In genomic region chr14:97299661-97300060, GRCh38 we compare ENCODE assay signal across 11 cellular contexts.
DNase-seq lines count a peak whose midpoint lies in the region; ATAC-seq and TF ChIP-seq lines count a peak whose summit lies in the region.
"Had no signal": no experiment of that assay in that cellular context is flagged by ENCODE, and none has a peak within 500 bp of the region (broad histone marks: within the 10 kb centered on the region; RNA-seq: fewer than 3 reads in every experiment).

No MANE protein-coding gene starts in this region.

- H3K4me3 ChIP-seq in CD8-positive, alpha-beta memory T cell (ENCODE audit: low read length): no peak overlapping the region
- H3K4me3 ChIP-seq in HCT116 (replicated peaks in 1 of 2; ENCODE audit: low read depth in 1 of 2, low read length in 2 of 2) (no peak overlapping the region), liver (ENCODE audit: low read depth in 1 of 3, low read length in 3 of 3) (no peak overlapping the region), neuronal stem cell (ENCODE audit: low read length in 2 of 2) (no peak overlapping the region)

- H4K20me1 ChIP-seq in HCT116 (ENCODE audit: insufficient read depth): no peaks in the 10 kb centered on the region

- no peak overlapping the region for H4K8ac ChIP-seq in neuronal stem cell (ENCODE audit: low read depth, low read length)

- 58% methylated on average over 3 of the region's 3 CpGs for WGBS in liver
- WGBS in neuronal stem cell (ENCODE audit: extremely low coverage in 2 of 2, insufficient read length in 2 of 2, insufficient replicate concordance in 1 of 2), 2 donors: no CpG with 5 or more reads among the region's 3 CpGs

- H3K36me3 Mint-ChIP-seq in CD8-positive, alpha-beta memory T cell: no peaks in the 10 kb centered on the region
- no peaks in the 10 kb centered on the region for H3K36me3 Mint-ChIP-seq in activated CD4-positive, alpha-beta memory T cell treated with anti-CD3 and anti-CD28 coated beads for 36 hours
- H3K36me3 Mint-ChIP-seq: brain had no signal

- BruUV-seq in HCT116 (replicated peaks; lab: Mats Ljungman, UMichigan): no TSS peak

- ATAC-seq in HCT116 (0 out of 2 replicates have a peak, but pooled peaks have one; percentile 34), GM18873 (IDR thresholded peaks at IDR 0.05; ENCODE audit: low FRiP score, unreplicated experiment) (no peak)

- H2BK12ac ChIP-seq in neuronal stem cell (ENCODE audit: low read length): no peak overlapping the region

- POLR2A ChIA-PET in CD8-positive, alpha-beta memory T cell (lab: Charles Lee): no interaction called here
- POLR2A ChIA-PET in HCT116 (lab: Charles Lee): no interaction called here
- POLR2A ChIA-PET in activated CD4-positive, alpha-beta memory T cell treated with anti-CD3 and anti-CD28 coated beads for 36 hours (lab: Charles Lee): no interaction called here

- H3K4me1 Mint-ChIP-seq in CD8-positive, alpha-beta memory T cell: peaks cover 15 to 36% (median 18%) of the 10 kb centered on the region in 3 donors
- peaks cover 6% of the 10 kb centered on the region for H3K4me1 Mint-ChIP-seq in activated CD4-positive, alpha-beta memory T cell treated with anti-CD3 and anti-CD28 coated beads for 36 hours (ENCODE audit: low read depth)

- TF ChIP-seq RAD21 in HCT116 (IDR thresholded peaks at IDR 0.05; ENCODE audit: low read depth) (peak; percentile 47), liver (IDR thresholded peaks at IDR 0.05) (peak; percentile 30 to 52)

- no peak overlapping the region for H3K18ac ChIP-seq in neuronal stem cell (ENCODE audit: low read length)

- no peaks in the 10 kb centered on the region for H3K9me3 Mint-ChIP-seq in CD8-positive, alpha-beta memory T cell
- no peaks in the 10 kb centered on the region for H3K9me3 Mint-ChIP-seq in activated CD4-positive, alpha-beta memory T cell treated with anti-CD3 and anti-CD28 coated beads for 36 hours
- H3K9me3 Mint-ChIP-seq: brain had no signal

- no peaks in the 10 kb centered on the region for H3K79me2 ChIP-seq in HCT116 (ENCODE audit: insufficient read depth, low read length)

- no peak overlapping the region for H2AK5ac ChIP-seq in neuronal stem cell (ENCODE audit: low read depth, low read length)

- no peak overlapping the region for H3K14ac ChIP-seq in neuronal stem cell (ENCODE audit: low read length)

- H3K36me3 ChIP-seq in CD8-positive, alpha-beta memory T cell (ENCODE audit: insufficient read depth, low read length): no peaks in the 10 kb centered on the region
- H3K36me3 ChIP-seq in HCT116 (ENCODE audit: control insufficient read depth in 1 of 2, insufficient read depth in 2 of 2, low read length in 2 of 2): no peaks in the 10 kb centered on the region
- no peaks in the 10 kb centered on the region for H3K36me3 ChIP-seq in liver (ENCODE audit: control insufficient read depth in 4 of 4, insufficient read depth in 3 of 4, low read depth in 1 of 4, low read length in 3 of 4)
- no peaks in the 10 kb centered on the region for H3K36me3 ChIP-seq in neuronal stem cell (replicated peaks in 1 of 2; ENCODE audit: control insufficient read depth in 2 of 2, insufficient read depth in 2 of 2, low read length in 2 of 2)

- TF ChIP-seq CTCF in HCT116 (IDR thresholded peaks at IDR 0.05 in 2 of 3, conservative IDR thresholded peaks at IDR 0.05 in 1 of 3; ENCODE audit: borderline replicate concordance in 1 of 3, insufficient read depth in 1 of 3, low read depth in 2 of 3, low read length in 2 of 3): peak; percentile 21 to 43 (median 34); a peak in 5 of 6 replicates
- no peak for TF ChIP-seq CTCF in liver (IDR thresholded peaks at IDR 0.05; ENCODE audit: low read depth, low read length, missing input control)

- no peak overlapping the region for H2BK120ac ChIP-seq in neuronal stem cell (ENCODE audit: low read depth, low read length)

- H3K4me3 Mint-ChIP-seq in CD8-positive, alpha-beta memory T cell: no peak overlapping the region
- H3K4me3 Mint-ChIP-seq in activated CD4-positive, alpha-beta memory T cell treated with anti-CD3 and anti-CD28 coated beads for 36 hours: no peak overlapping the region
- H3K4me3 Mint-ChIP-seq: brain had no signal

- no peak for TF ChIP-seq POLR2A in HCT116 (IDR thresholded peaks at IDR 0.05; ENCODE audit: borderline replicate concordance, extremely low read depth, insufficient read depth, insufficient read length)

- CTCF ChIA-PET in CD8-positive, alpha-beta memory T cell (lab: Charles Lee): interaction anchor here (1.9 kb wide), 1 partner anchor 128 kb away, joined by 5 read pairs; no protein-coding TSS in a partner anchor
- CTCF ChIA-PET in HCT116 (lab: Charles Lee): interaction anchor here (0.8 to 1.2 kb wide), 2 partner anchors 11 to 115 kb away, joined by 3 read pairs; no protein-coding TSS in a partner anchor
- CTCF ChIA-PET in activated CD4-positive, alpha-beta memory T cell treated with anti-CD3 and anti-CD28 coated beads for 36 hours (lab: Charles Lee): interaction anchor here (0.6 to 1.5 kb wide), 7 partner anchors 13 to 1973 kb away, joined by 3 to 6 read pairs (median 4); no protein-coding TSS in a partner anchor

- H3K9ac ChIP-seq in HCT116 (ENCODE audit: low read length): no peak overlapping the region
- H3K9ac ChIP-seq in liver (ENCODE audit: low read depth in 1 of 2, low read length in 2 of 2): no peak overlapping the region
- H3K9ac ChIP-seq in neuronal stem cell (ENCODE audit: low read depth, low read length, poor library complexity): no peak overlapping the region

- intact Hi-C loops in HCT116 (cut with micrococcal nuclease): loop anchor here (10.0 kb wide), 1 partner anchor 285 kb away; no protein-coding TSS in a partner anchor
- intact Hi-C loops in activated CD4-positive, alpha-beta memory T cell treated with anti-CD3 and anti-CD28 coated beads for 36 hours (cut with micrococcal nuclease): loop anchor here (10.0 kb wide), 1 partner anchor 125 kb away; no protein-coding TSS in a partner anchor

- H2AFZ ChIP-seq in HCT116 (ENCODE audit: low read depth, low read length, poor library complexity, severe bottlenecking) (no peak overlapping the region), neuronal stem cell (ENCODE audit: low read length) (no peak overlapping the region)

- RAD21 ChIA-PET in HCT116 (lab: Charles Lee; ENCODE audit: low non-redundant PET in 1 of 2, low total read pairs in 2 of 2, uncharacterized antibody in 2 of 2, unreplicated experiment in 2 of 2): no interaction called here

- H2BK5ac ChIP-seq in neuronal stem cell (ENCODE audit: low read length): no peak overlapping the region

- no peak overlapping the region for H3K27ac ChIP-seq in CD8-positive, alpha-beta memory T cell (ENCODE audit: low read depth, low read length)
- H3K27ac ChIP-seq in HCT116 (ENCODE audit: low read depth, low read length) (no peak overlapping the region), liver (ENCODE audit: low read depth in 1 of 2, low read length in 2 of 2) (no peak overlapping the region), neuronal stem cell (replicated peaks; ENCODE audit: low read length) (no peak overlapping the region)

- no peaks in the 10 kb centered on the region for H3K9me3 ChIP-seq in CD8-positive, alpha-beta memory T cell (ENCODE audit: low read length)
- no peaks in the 10 kb centered on the region for H3K9me3 ChIP-seq in HCT116 (ENCODE audit: control insufficient read depth in 1 of 2, insufficient read depth in 1 of 2, low read depth in 1 of 2, low read length in 2 of 2)
- H3K9me3 ChIP-seq in liver (ENCODE audit: control insufficient read depth in 4 of 4, low read length in 3 of 4): no peaks in the 10 kb centered on the region
- H3K9me3 ChIP-seq in neuronal stem cell (replicated peaks in 1 of 2; ENCODE audit: control insufficient read depth in 2 of 2, insufficient read depth in 1 of 2, low read depth in 1 of 2, low read length in 2 of 2): no peaks in the 10 kb centered on the region

- H2BK15ac ChIP-seq in neuronal stem cell (ENCODE audit: low read length): no peak overlapping the region

- no peak overlapping the region for H3K23ac ChIP-seq in neuronal stem cell (ENCODE audit: low read depth, low read length, poor library complexity)

- no peaks in the 10 kb centered on the region for H3K4me1 ChIP-seq in CD8-positive, alpha-beta memory T cell (ENCODE audit: insufficient read depth, low read length)
- H3K4me1 ChIP-seq in HCT116 (ENCODE audit: control insufficient read depth in 1 of 2, insufficient read depth in 2 of 2, low read length in 2 of 2): no peaks in the 10 kb centered on the region
- H3K4me1 ChIP-seq in liver (ENCODE audit: control insufficient read depth in 4 of 4, insufficient read depth in 4 of 4, low read length in 3 of 4): no peaks in the 10 kb centered on the region
- H3K4me1 ChIP-seq in neuronal stem cell (ENCODE audit: control insufficient read depth in 2 of 2, insufficient read depth in 1 of 2, low read depth in 1 of 2, low read length in 2 of 2): no peaks in the 10 kb centered on the region

- H3K4me2 ChIP-seq in HCT116 (ENCODE audit: low read length): no peak overlapping the region
- no peak overlapping the region for H3K4me2 ChIP-seq in neuronal stem cell (ENCODE audit: insufficient read depth, low read length, poor library complexity, severe bottlenecking)

- H3K4ac ChIP-seq in neuronal stem cell (ENCODE audit: low read length): no peak overlapping the region

- no peaks in the 10 kb centered on the region for H3K79me1 ChIP-seq in neuronal stem cell (ENCODE audit: low read depth, low read length)

- no peak overlapping the region for H3K27ac Mint-ChIP-seq in CD8-positive, alpha-beta memory T cell
- H3K27ac Mint-ChIP-seq in activated CD4-positive, alpha-beta memory T cell treated with anti-CD3 and anti-CD28 coated beads for 36 hours: no peak overlapping the region

- H3K27me3 ChIP-seq in CD8-positive, alpha-beta memory T cell (ENCODE audit: insufficient read depth, low read length, poor library complexity, severe bottlenecking): no peaks in the 10 kb centered on the region
- H3K27me3 ChIP-seq in HCT116 (ENCODE audit: insufficient read depth, low read length) (no peaks in the 10 kb centered on the region), liver (ENCODE audit: control insufficient read depth in 4 of 4, insufficient read depth in 4 of 4, low read length in 3 of 4) (peaks cover 0 to 7% (median 5%) of the 10 kb centered on the region in 4 donors), neuronal stem cell (ENCODE audit: control insufficient read depth in 3 of 3, insufficient read depth in 3 of 3, low read depth in 1 of 3, low read length in 3 of 3) (peaks cover 0 to 17% (median 0%) of the 10 kb centered on the region in 3 experiments)

- no peaks in the 10 kb centered on the region for H3K9me2 ChIP-seq in HCT116 (ENCODE audit: insufficient read depth)

- peaks cover 10 to 17% of the 10 kb centered on the region in 2 donors for H3K27me3 Mint-ChIP-seq in CD8-positive, alpha-beta memory T cell
- H3K27me3 Mint-ChIP-seq in activated CD4-positive, alpha-beta memory T cell treated with anti-CD3 and anti-CD28 coated beads for 36 hours: peaks cover 4% of the 10 kb centered on the region

- peak; percentile 4 to 51 (median 9) for DNase-seq in CD8-positive, alpha-beta memory T cell
- DNase-seq in HCT116 (ENCODE audit: low read depth, low spot score) (no peak), NOMO-1 treated with dmso at 0.1 percent for 144 hours (lab: John Stamatoyannopoulos, UW; ENCODE audit: unreplicated experiment) (no peak), neuronal stem cell (ENCODE audit: low spot score) (no peak), DMS114 treated with DMSO at 0.1 percent for 48 hours (lab: John Stamatoyannopoulos, UW; ENCODE audit: unreplicated experiment) (no peak)
- peak; percentile 50 for DNase-seq in activated CD4-positive, alpha-beta memory T cell treated with anti-CD3 and anti-CD28 coated beads for 36 hours
- DNase-seq: NCI-H1417, NCI-H774 had no signal

- H4K91ac ChIP-seq in neuronal stem cell (ENCODE audit: low read depth, low read length, poor library complexity): no peak overlapping the region

Comparison
In these comparisons a context has a peak if more than half of its experiments do, and no peak if none do; other contexts are left out.
1. DNase-seq: peak in CD8-positive, alpha-beta memory T cell (5 of 5) and activated CD4-positive, alpha-beta memory T cell treated with anti-CD3 and anti-CD28 coated beads for 36 hours (single experiment); none in HCT116 (single experiment), NOMO-1 treated with dmso at 0.1 percent for 144 hours (single experiment), neuronal stem cell (single experiment) and DMS114 treated with DMSO at 0.1 percent for 48 hours (single experiment).